ENCODE assay signal across 9 cellular contexts in genomic region chr14:73591690-73592448, GRCh38. TPM values are rescaled to one million over a fixed set of nuclear protein-coding genes. Genes with fewer than 3 reads are reported as not detected.
DNase-seq lines count a peak whose midpoint lies in the region; ATAC-seq and TF ChIP-seq lines count a peak whose summit lies in the region.
"Had no signal": no experiment of that assay in that cellular context is flagged by ENCODE, and none has a peak within 500 bp of the region (broad histone marks: within the 10 kb centered on the region; RNA-seq: fewer than 3 reads in every experiment).

Gene ACOT4, plus strand, starts transcription at chr14:73591873. Its CDS starts 87 bp downstream, at chr14:73591960.

- H3K4me2 ChIP-seq in OCI-LY1 (ENCODE audit: low read length): peak within 1 kb of the TSS; percentile 76

- H3K27me3 ChIP-seq in CD8-positive, alpha-beta memory T cell (ENCODE audit: insufficient read depth, low read length, poor library complexity, severe bottlenecking): no peaks in the 10 kb centered on the region
- no peaks in the 10 kb centered on the region for H3K27me3 ChIP-seq in OCI-LY1 (ENCODE audit: insufficient read depth, low read length)
- no peaks in the 10 kb centered on the region for H3K27me3 ChIP-seq in heart left ventricle

- ATAC-seq in GM21423 (IDR thresholded peaks at IDR 0.05; ENCODE audit: unreplicated experiment): peak; percentile 54
- peak in 3 of 4 donors; percentile 78 to 92 (median 89) for ATAC-seq in heart left ventricle
- no peak for ATAC-seq in HG03442 (IDR thresholded peaks at IDR 0.05; ENCODE audit: unreplicated experiment)
- no peak for ATAC-seq in GM18519 (IDR thresholded peaks at IDR 0.05; ENCODE audit: low FRiP score, unreplicated experiment)

- H4K20me1 ChIP-seq in OCI-LY1 (ENCODE audit: insufficient read depth, low read length): no peaks in the 10 kb centered on the region

- peak within 1 kb of the TSS; percentile 73 to 93 (median 80) for H3K4me3 Mint-ChIP-seq in CD8-positive, alpha-beta memory T cell
- H3K4me3 Mint-ChIP-seq in progenitor cell of endocrine pancreas (ENCODE audit: low read depth): peak within 1 kb of the TSS; percentile 68

- no peaks in the 10 kb centered on the region for H3K79me2 ChIP-seq in OCI-LY1 (ENCODE audit: insufficient read depth, low read length)

- H3K27ac ChIP-seq in CD8-positive, alpha-beta memory T cell (ENCODE audit: low read depth, low read length): peak within 1 kb of the TSS; percentile 75
- H3K27ac ChIP-seq in OCI-LY1 (ENCODE audit: low read depth, low read length, poor library complexity, severe bottlenecking) (no peak within 1 kb of the TSS), heart left ventricle (peak within 1 kb of the TSS in 3 of 12 donors; percentile 26 to 57 (median 37))

- CTCF ChIA-PET in CD8-positive, alpha-beta memory T cell (lab: Charles Lee): interaction anchor here (1.2 to 2.0 kb wide), 6 partner anchors 21 to 132 kb away, joined by 3 to 11 read pairs (median 5); partner anchors contain the start of genes ACOT2 and ACOT6

- H3K9me3 ChIP-seq in CD8-positive, alpha-beta memory T cell (ENCODE audit: low read length): no peaks in the 10 kb centered on the region
- H3K9me3 ChIP-seq in OCI-LY1 (ENCODE audit: low read length) (no peaks in the 10 kb centered on the region), heart left ventricle (no peaks in the 10 kb centered on the region)

- POLR2A ChIA-PET in CD8-positive, alpha-beta memory T cell (lab: Charles Lee): interaction anchor here (0.6 to 2.5 kb wide), 6 partner anchors 21 to 530 kb away, joined by 3 to 23 read pairs (median 4); partner anchors contain the start of genes ACOT2, ACOT6, NUMB and RIOX1

- DNase-seq in CD8-positive, alpha-beta memory T cell: peak; percentile 23 to 74 (median 68)
- DNase-seq in activated gamma-delta T cell treated with Interleukin-2 at 50 U/mL for 16 hours (peak; percentile 35), heart left ventricle (peak in 3 of 5 donors; percentile 28 to 62 (median 37)), progenitor cell of endocrine pancreas (ENCODE audit: low spot score, unreplicated experiment) (peak; percentile 27)

- no peaks in the 10 kb centered on the region; the same call in 1 of the 2 replicates for H3F3A ChIP-seq in OCI-LY1 (ENCODE audit: insufficient read depth, low read length)

- H3K36me3 Mint-ChIP-seq in CD8-positive, alpha-beta memory T cell: peaks cover 0 to 9% (median 0%) of the 10 kb centered on the region in 3 donors
- no peaks in the 10 kb centered on the region for H3K36me3 Mint-ChIP-seq in progenitor cell of endocrine pancreas (ENCODE audit: insufficient read depth)

- 2 to 8% (median 4%) methylated on average over 19 to 89 of the region's 89 CpGs for WGBS in heart left ventricle, 4 donors

- peaks cover 9 to 21% (median 16%) of the 10 kb centered on the region in 3 donors for H3K4me1 Mint-ChIP-seq in CD8-positive, alpha-beta memory T cell
- H3K4me1 Mint-ChIP-seq in progenitor cell of endocrine pancreas (ENCODE audit: low read depth): no peaks in the 10 kb centered on the region

- H3K9ac ChIP-seq in OCI-LY1 (ENCODE audit: low read length): peak within 1 kb of the TSS; percentile 61; the same call in 1 of the 2 replicates

- peak within 1 kb of the TSS; percentile 30; the same call in 1 of the 2 replicates for H2AFZ ChIP-seq in OCI-LY1 (ENCODE audit: low read length)

- peak within 1 kb of the TSS; percentile 84 for H3K4me3 ChIP-seq in CD8-positive, alpha-beta memory T cell (ENCODE audit: low read length)
- H3K4me3 ChIP-seq in OCI-LY1 (ENCODE audit: low read depth, low read length, poor library complexity, severe bottlenecking) (peak within 1 kb of the TSS; percentile 65), heart left ventricle (peak within 1 kb of the TSS; percentile 46 to 90 (median 65))

- H3K9me2 ChIP-seq in OCI-LY1 (ENCODE audit: low read depth, low read length): no peaks in the 10 kb centered on the region

- peaks cover 4% of the 10 kb centered on the region for H3K4me1 ChIP-seq in CD8-positive, alpha-beta memory T cell (ENCODE audit: insufficient read depth, low read length)
- H3K4me1 ChIP-seq in OCI-LY1 (ENCODE audit: insufficient read depth, low read length, severe bottlenecking) (peaks cover 17% of the 10 kb centered on the region), heart left ventricle (peaks cover 0 to 13% (median 2%) of the 10 kb centered on the region in 12 donors)

- intact Hi-C loops in heart left ventricle (cut with DNase I): no loop called here

- no peaks in the 10 kb centered on the region for H3K9me3 Mint-ChIP-seq in CD8-positive, alpha-beta memory T cell
- H3K9me3 Mint-ChIP-seq in progenitor cell of endocrine pancreas (ENCODE audit: low read depth): no peaks in the 10 kb centered on the region

- no peaks in the 10 kb centered on the region for H3K36me3 ChIP-seq in CD8-positive, alpha-beta memory T cell (ENCODE audit: insufficient read depth, low read length)
- no peaks in the 10 kb centered on the region for H3K36me3 ChIP-seq in OCI-LY1 (ENCODE audit: insufficient read depth, low read length)
- H3K36me3 ChIP-seq in heart left ventricle: no peaks in the 10 kb centered on the region

- TF ChIP-seq CTCF in OCI-LY1 (IDR thresholded peaks at IDR 0.05; ENCODE audit: low read length) (no peak; the same call in 1 of the 2 replicates), heart left ventricle (IDR thresholded peaks at IDR 0.05) (peak in 3 of 12 donors; percentile 6 to 18 (median 10)), progenitor cell of endocrine pancreas (IDR thresholded peaks at IDR 0.05; ENCODE audit: unreplicated experiment) (peak; percentile 47)

- peaks cover 0 to 1% of the 10 kb centered on the region in 2 donors for H3K27me3 Mint-ChIP-seq in CD8-positive, alpha-beta memory T cell
- peaks cover 4% of the 10 kb centered on the region for H3K27me3 Mint-ChIP-seq in progenitor cell of endocrine pancreas

- H3K27ac Mint-ChIP-seq in CD8-positive, alpha-beta memory T cell: peak within 1 kb of the TSS; percentile 37 to 84 (median 80)
- peak within 1 kb of the TSS; percentile 74 for H3K27ac Mint-ChIP-seq in progenitor cell of endocrine pancreas

- TF ChIP-seq POLR2A in heart left ventricle (IDR thresholded peaks at IDR 0.05): no peak

RNA-seq across cellular contexts. Expression of gene ACOT4, which starts in this region (rescaled TPM):
- total RNA-seq in CD8-positive, alpha-beta memory T cell: 1 to 10 TPM; 4.0 to 5.0 TPM
- 5.0 TPM for polyA plus RNA-seq in CD8-positive, alpha-beta memory T cell
- 1 to 10 TPM in 3 of 9 donors, under 1 TPM in 6; 0.35 to 2.4 (median 0.95) TPM for total RNA-seq in heart left ventricle
- under 1 TPM; 0.27 to 0.62 TPM for polyA plus RNA-seq in heart left ventricle
- total RNA-seq in progenitor cell of endocrine pancreas: 1.3 and 1.5 TPM in 2 replicates
- total RNA-seq: HT1080 had no signal

Comparison
In these comparisons a context has a peak if more than half of its experiments do, and no peak if none do; other contexts are left out.
1. ATAC-seq: peak in GM21423 (single experiment) and heart left ventricle (3 of 4); none in HG03442 (single experiment) and GM18519 (single experiment).
2. Peak in every context shown above with its lines, with median percentiles within 50 percentile points of each other: DNase-seq and H3K4me3 ChIP-seq.